In genomic region chr11:126701555-126701897, GRCh38 we compare ENCODE assay signal across 2 cellular contexts.
TF ChIP-seq lines count a peak whose summit lies in the region.

No MANE protein-coding gene starts in this region.

TF ChIP-seq in GM23338, 12 proteins besides CTCF, POLR2A, EP300 and RAD21 (continued from another document):
- TF ChIP-seq REST (IDR thresholded peaks at IDR 0.05; ENCODE audit: unreplicated experiment) (no peak), ZNF462 (CRISPR knock-in tag; IDR thresholded peaks at IDR 0.05) (no peak), CREB1 (CRISPR knock-in tag; IDR thresholded peaks at IDR 0.05; ENCODE audit: low read depth) (no peak), EZH2 (IDR thresholded peaks at IDR 0.05; ENCODE audit: low read depth, unreplicated experiment) (no peak), STAT1 (IDR thresholded peaks at IDR 0.05; ENCODE audit: unreplicated experiment) (no peak), EZH2phosphoT487 (IDR thresholded peaks at IDR 0.05; ENCODE audit: unreplicated experiment) (no peak), JUNB (IDR thresholded peaks at IDR 0.05; ENCODE audit: unreplicated experiment) (no peak), ZNF114 (CRISPR knock-in tag; IDR thresholded peaks at IDR 0.05) (no peak), POLR2AphosphoS5 (IDR thresholded peaks at IDR 0.05; ENCODE audit: low read depth) (no peak), ZNF331 (CRISPR knock-in tag; IDR thresholded peaks at IDR 0.05; ENCODE audit: low read depth) (no peak)

TF ChIP-seq in SK-N-SH, 30 proteins besides CTCF, POLR2A, EP300 and RAD21 (continued from another document):
- no peak for TF ChIP-seq REST (IDR thresholded peaks at IDR 0.05; ENCODE audit: low read depth, low read length)
- no peak for TF ChIP-seq FOXJ3 (CRISPR knock-in tag; IDR thresholded peaks at IDR 0.05)
- no peak for TF ChIP-seq PBX3 (IDR thresholded peaks at IDR 0.05)
- TF ChIP-seq USF2 (IDR thresholded peaks at IDR 0.05; ENCODE audit: borderline replicate concordance, low read depth, low read length) = no peak
TF ChIP-seq in SK-N-SH: peak in this region for 0.
